Comparison of ENCODE assay signal across 23 cellular contexts in genomic region chr5:14218011-14218410, GRCh38.
DNase-seq lines count a peak whose midpoint lies in the region; ATAC-seq and TF ChIP-seq lines count a peak whose summit lies in the region.
"Had no signal": no experiment of that assay in that cellular context is flagged by ENCODE, and none has a peak within 500 bp of the region (broad histone marks: within the 10 kb centered on the region; RNA-seq: fewer than 3 reads in every experiment).

No MANE protein-coding gene starts in this region.

- H3K9ac ChIP-seq in GM23248: no peak overlapping the region

- H2AFZ ChIP-seq in GM23248: no peak overlapping the region

- H3K27me3 ChIP-seq in GM23248 (replicated peaks; ENCODE audit: insufficient read depth) (no peaks in the 10 kb centered on the region), right lobe of liver (no peaks in the 10 kb centered on the region), sigmoid colon (no peaks in the 10 kb centered on the region)
- H3K27me3 ChIP-seq: spleen had no signal

- H3K36me3 Mint-ChIP-seq in activated naive CD4-positive, alpha-beta T cell treated with anti-CD3 and anti-CD28 coated beads, Interleukin-2, amount 10 ng/mL, durations not matched to agents 7 days and 5 days: no peaks in the 10 kb centered on the region
- H3K36me3 Mint-ChIP-seq: activated naive CD8-positive, alpha-beta T cell; type B pancreatic cell had no signal

- TF ChIP-seq EP300 in sigmoid colon (IDR thresholded peaks at IDR 0.05): no peak

- H3K4me3 ChIP-seq in GM23248 (no peak overlapping the region), right lobe of liver (no peak overlapping the region), sigmoid colon (no peak overlapping the region)
- H3K4me3 ChIP-seq: K562 had no signal

- DNase-seq in GM23248: no peak
- no peak for DNase-seq in right lobe of liver
- no peak for DNase-seq in sigmoid colon
- no peak for DNase-seq in substantia nigra (lab: John Stamatoyannopoulos, UW)
- DNase-seq in activated naive CD4-positive, alpha-beta T cell treated with anti-CD3 and anti-CD28 coated beads, Interleukin-2, amount 10 ng/mL, durations not matched to agents 7 days and 5 days: no peak
- DNase-seq in SKM-1 (lab: John Stamatoyannopoulos, UW; ENCODE audit: unreplicated experiment): no peak
- DNase-seq: ACHN; activated CD4-positive, alpha-beta T cell treated with anti-CD3 and anti-CD28 coated beads for 48 hours; C1 segment of cervical spinal cord; foreskin fibroblast; MV-4-11; NCI-H1694 treated with DMSO at 0.1 percent for 48 hours; NCI-H2171 treated with DMSO at 0.1 percent for 48 hours; NCI-H526 treated with DMSO at 0.1 percent for 48 hours; spleen; stimulated activated CD4-positive, alpha-beta T cell treated with anti-CD3 and anti-CD28 coated beads, Interleukin-4, amount 100 ng/mL, for 24 hours; stimulated activated naive CD8-positive, alpha-beta T cell treated with anti-CD3 and anti-CD28 coated beads, Interleukin-15, Interleukin-2, amounts not matched to agents 100 U/mL and 50 U/mL, for 24 hours had no signal

- TF ChIP-seq POLR2A in right lobe of liver (IDR thresholded peaks at IDR 0.05) (no peak), sigmoid colon (IDR thresholded peaks at IDR 0.05) (no peak)

- in situ Hi-C loops in GM23248 (cut with MboI): no loop called here

- peaks cover 79% of the 10 kb centered on the region for H3K4me1 ChIP-seq in GM23248 (ENCODE audit: insufficient read depth)
- peaks cover 0 to 57% (median 16%) of the 10 kb centered on the region in 4 donors for H3K4me1 ChIP-seq in right lobe of liver
- H3K4me1 ChIP-seq in sigmoid colon: peaks cover 0 to 80% (median 72%) of the 10 kb centered on the region in 4 donors

- H3K4me1 Mint-ChIP-seq in activated naive CD4-positive, alpha-beta T cell treated with anti-CD3 and anti-CD28 coated beads, Interleukin-2, amount 10 ng/mL, durations not matched to agents 7 days and 5 days: peaks cover 10% of the 10 kb centered on the region

- H3K27ac ChIP-seq in GM23248 (peak overlapping the region; percentile 41), VCaP (peak overlapping the region; percentile 52; the same call in 1 of the 2 replicates), right lobe of liver (peak overlapping the region; percentile 4 to 57 (median 21)), sigmoid colon (peak overlapping the region; percentile 73 to 85 (median 78)), substantia nigra (ENCODE audit: low read depth, low read length, poor library complexity, severe bottlenecking) (no peak overlapping the region)

- H3K9me3 ChIP-seq in GM23248 (ENCODE audit: low read depth): no peaks in the 10 kb centered on the region
- no peaks in the 10 kb centered on the region for H3K9me3 ChIP-seq in right lobe of liver
- no peaks in the 10 kb centered on the region for H3K9me3 ChIP-seq in sigmoid colon
- H3K9me3 ChIP-seq: spleen had no signal

- no peak for ATAC-seq in right lobe of liver
- no peak for ATAC-seq in GM18858 (IDR thresholded peaks at IDR 0.05; ENCODE audit: unreplicated experiment)
- ATAC-seq: K562; stimulated activated naive CD8-positive, alpha-beta T cell treated with anti-CD3 and anti-CD28 coated beads, Interleukin-15, Interleukin-2, amounts not matched to agents 100 U/mL and 50 U/mL, for 24 hours had no signal

- 93 to 100% methylated on average over 3 of the region's 3 CpGs for WGBS in GM23248 (ENCODE audit: low coverage in 1 of 2, low lambda C conversion rate in 2 of 2, missing lambda C conversion rate in 2 of 2), 2 experiments
- WGBS in right lobe of liver (ENCODE audit: insufficient coverage, low coverage, low lambda C conversion rate, missing lambda C conversion rate): 52% methylated on average over 3 of the region's 3 CpGs
- 35 to 62% methylated on average over 3 of the region's 3 CpGs for WGBS in sigmoid colon, 2 donors

- peaks cover 22% of the 10 kb centered on the region for H3K27me3 Mint-ChIP-seq in activated naive CD4-positive, alpha-beta T cell treated with anti-CD3 and anti-CD28 coated beads, Interleukin-2, amount 10 ng/mL, durations not matched to agents 7 days and 5 days
- H3K27me3 Mint-ChIP-seq: type B pancreatic cell had no signal

- CTCF ChIA-PET in activated naive CD4-positive, alpha-beta T cell treated with anti-CD3 and anti-CD28 coated beads, Interleukin-2, amount 10 ng/mL, durations not matched to agents 7 days and 5 days (lab: Charles Lee): no interaction called here

- H3K79me2 ChIP-seq in GM23248 (ENCODE audit: insufficient read depth): peaks cover 100% of the 10 kb centered on the region

- intact Hi-C loops in right lobe of liver (cut with DNase I) (no loop called here), sigmoid colon (cut with DNase I) (no loop called here)

- no peak overlapping the region for H3K27ac Mint-ChIP-seq in activated naive CD4-positive, alpha-beta T cell treated with anti-CD3 and anti-CD28 coated beads, Interleukin-2, amount 10 ng/mL, durations not matched to agents 7 days and 5 days
- H3K27ac Mint-ChIP-seq: activated naive CD8-positive, alpha-beta T cell; activated T-helper 1 cell treated with anti-CD3 and anti-CD28 coated beads, Interleukin-12 subunit alpha, Interleukin-12 subunit beta, Interleukin-2, Interleukin-4 antibody, amounts not matched to agents 30 ng/mL and 10 ng/mL and 1 ng/mL, durations not matched to agents 14 hours and 24 hours and 36 hours; type B pancreatic cell had no signal

- H3K4me2 ChIP-seq in GM23248 (ENCODE audit: unreplicated experiment): no peak overlapping the region

- peaks cover 40% of the 10 kb centered on the region for H4K20me1 ChIP-seq in GM23248 (ENCODE audit: insufficient read depth)

- no peak for TF ChIP-seq CTCF in VCaP (conservative IDR thresholded peaks at IDR 0.05)
- TF ChIP-seq CTCF in right lobe of liver (IDR thresholded peaks at IDR 0.05): no peak
- no peak for TF ChIP-seq CTCF in sigmoid colon (IDR thresholded peaks at IDR 0.05)

- no peak overlapping the region for H3K4me3 Mint-ChIP-seq in activated naive CD4-positive, alpha-beta T cell treated with anti-CD3 and anti-CD28 coated beads, Interleukin-2, amount 10 ng/mL, durations not matched to agents 7 days and 5 days
- H3K4me3 Mint-ChIP-seq: activated naive CD8-positive, alpha-beta T cell; activated T-helper 1 cell treated with anti-CD3 and anti-CD28 coated beads, Interleukin-12 subunit alpha, Interleukin-12 subunit beta, Interleukin-2, Interleukin-4 antibody, amounts not matched to agents 30 ng/mL and 10 ng/mL and 1 ng/mL, durations not matched to agents 14 hours and 24 hours and 36 hours; type B pancreatic cell had no signal

- H3K9me3 Mint-ChIP-seq in activated naive CD4-positive, alpha-beta T cell treated with anti-CD3 and anti-CD28 coated beads, Interleukin-2, amount 10 ng/mL, durations not matched to agents 7 days and 5 days: no peaks in the 10 kb centered on the region
- H3K9me3 Mint-ChIP-seq: activated T-helper 1 cell treated with anti-CD3 and anti-CD28 coated beads, Interleukin-12 subunit alpha, Interleukin-12 subunit beta, Interleukin-2, Interleukin-4 antibody, amounts not matched to agents 30 ng/mL and 10 ng/mL and 1 ng/mL, durations not matched to agents 14 hours and 24 hours and 36 hours had no signal

- H3K9me2 ChIP-seq in GM23248 (ENCODE audit: insufficient read depth): no peaks in the 10 kb centered on the region

- H3K36me3 ChIP-seq in GM23248 (ENCODE audit: low read depth): peaks cover 12% of the 10 kb centered on the region
- H3K36me3 ChIP-seq in right lobe of liver: no peaks in the 10 kb centered on the region
- no peaks in the 10 kb centered on the region for H3K36me3 ChIP-seq in sigmoid colon
- H3K36me3 ChIP-seq: spleen had no signal

- H3F3A ChIP-seq in GM23248 (ENCODE audit: insufficient read depth): peaks cover 89% of the 10 kb centered on the region
